Comparison of ENCODE assay signal across 2 cellular contexts in genomic region chr19:1601613-1602064, GRCh38.
TF ChIP-seq lines count a peak whose summit lies in the region.

No MANE protein-coding gene starts in this region.

TF ChIP-seq in SK-N-SH, 30 proteins besides CTCF, POLR2A, EP300 and RAD21 (continued from another document):
- no peak for TF ChIP-seq MAX (IDR thresholded peaks at IDR 0.05; ENCODE audit: low read depth)
- no peak for TF ChIP-seq MXI1 (IDR thresholded peaks at IDR 0.05; ENCODE audit: low read depth, low read length)
- TF ChIP-seq ELF1 (IDR thresholded peaks at IDR 0.05) = no peak
- no peak for TF ChIP-seq SMC3 (IDR thresholded peaks at IDR 0.05; ENCODE audit: low read depth, low read length)
- TF ChIP-seq MEF2A (IDR thresholded peaks at IDR 0.05; ENCODE audit: borderline replicate concordance, low read depth) = no peak

TF ChIP-seq in SK-N-SH treated with all-trans-retinoic acid at 6 μM for 48 hours, 23 proteins besides CTCF, POLR2A, EP300 and RAD21 (continued from another document):
- TF ChIP-seq CSRNP3 (CRISPR knock-in tag; IDR thresholded peaks at IDR 0.05) (no peak), BACH2 (CRISPR knock-in tag; IDR thresholded peaks at IDR 0.05; ENCODE audit: borderline replicate concordance) (no peak), PPARA (CRISPR knock-in tag; IDR thresholded peaks at IDR 0.05; ENCODE audit: borderline replicate concordance) (no peak), TCF4 (CRISPR knock-in tag; IDR thresholded peaks at IDR 0.05; ENCODE audit: borderline replicate concordance) (no peak), ZFP3 (CRISPR knock-in tag; IDR thresholded peaks at IDR 0.05) (no peak), ZNF565 (CRISPR knock-in tag; conservative IDR thresholded peaks at IDR 0.05; ENCODE audit: low read depth) (no peak)
- TF ChIP-seq, protein P1, sequence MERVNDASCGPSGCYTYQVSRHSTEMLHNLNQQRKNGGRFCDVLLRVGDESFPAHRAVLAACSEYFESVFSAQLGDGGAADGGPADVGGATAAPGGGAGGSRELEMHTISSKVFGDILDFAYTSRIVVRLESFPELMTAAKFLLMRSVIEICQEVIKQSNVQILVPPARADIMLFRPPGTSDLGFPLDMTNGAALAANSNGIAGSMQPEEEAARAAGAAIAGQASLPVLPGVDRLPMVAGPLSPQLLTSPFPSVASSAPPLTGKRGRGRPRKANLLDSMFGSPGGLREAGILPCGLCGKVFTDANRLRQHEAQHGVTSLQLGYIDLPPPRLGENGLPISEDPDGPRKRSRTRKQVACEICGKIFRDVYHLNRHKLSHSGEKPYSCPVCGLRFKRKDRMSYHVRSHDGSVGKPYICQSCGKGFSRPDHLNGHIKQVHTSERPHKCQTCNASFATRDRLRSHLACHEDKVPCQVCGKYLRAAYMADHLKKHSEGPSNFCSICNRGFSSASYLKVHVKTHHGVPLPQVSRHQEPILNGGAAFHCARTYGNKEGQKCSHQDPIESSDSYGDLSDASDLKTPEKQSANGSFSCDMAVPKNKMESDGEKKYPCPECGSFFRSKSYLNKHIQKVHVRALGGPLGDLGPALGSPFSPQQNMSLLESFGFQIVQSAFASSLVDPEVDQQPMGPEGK (CRISPR knock-in tag; IDR thresholded peaks at IDR 0.05; ENCODE audit: borderline replicate concordance) = no peak
